ENCODE assay signal across 29 cellular contexts in genomic region chr11:116278076-116278475, GRCh38.
"Had no signal": no experiment of that assay in that cellular context is flagged by ENCODE, and none has a peak within 500 bp of the region (broad histone marks: within the 10 kb centered on the region; RNA-seq: fewer than 3 reads in every experiment).

No MANE protein-coding gene starts in this region.

- H3K9me3 Mint-ChIP-seq: effector memory CD8-positive, alpha-beta T cell; nephron progenitor cell; stimulated activated memory B cell treated with anti-CD40 and anti-IgM and Interleukin-4, amounts not matched to agents 10 μg/mL and 1 μg/mL and 100 μg/mL, for 72 hours; stimulated activated naive CD8-positive, alpha-beta T cell treated with anti-CD3 and anti-CD28 coated beads, Interleukin-15, Interleukin-2, amounts not matched to agents 100 ng/mL and 50 ng/mL, for 24 hours had no signal

- H3K36me3 Mint-ChIP-seq: naive thymus-derived CD4-positive, alpha-beta T cell; stimulated activated memory B cell treated with anti-CD40 and anti-IgM and Interleukin-4, amounts not matched to agents 10 μg/mL and 1 μg/mL and 100 μg/mL, for 72 hours had no signal

- FAIRE-seq: endometrium, islet of Langerhans had no signal

- H3K27ac Mint-ChIP-seq: effector memory CD8-positive, alpha-beta T cell; naive thymus-derived CD4-positive, alpha-beta T cell; nephron progenitor cell; stimulated activated memory B cell treated with anti-CD40 and anti-IgM and Interleukin-4, amounts not matched to agents 10 μg/mL and 1 μg/mL and 100 μg/mL, for 72 hours; stimulated activated naive CD8-positive, alpha-beta T cell treated with anti-CD3 and anti-CD28 coated beads, Interleukin-15, Interleukin-2, amounts not matched to agents 100 ng/mL and 50 ng/mL, for 24 hours had no signal

- DNase-seq: effector memory CD8-positive, alpha-beta T cell; erythroblast; esophagus squamous epithelium; foreskin melanocyte; glutamatergic neuron; heart right ventricle; hippocampal formation; left cardiac atrium; left ventricle myocardium inferior; mammary epithelial cell; mesendoderm; midbrain; naive thymus-derived CD4-positive, alpha-beta T cell; nephron progenitor cell; occipital lobe; ovary; posterior cingulate gyrus; psoas muscle; right cardiac atrium; sigmoid colon; stimulated activated CD4-positive, alpha-beta T cell treated with anti-CD3 and anti-CD28 coated beads, Interleukin-2, amount 100 ng/mL, for 24 hours; stimulated activated CD4-positive, alpha-beta T cell treated with anti-CD3 and anti-CD28 coated beads, Interleukin-4, amount 100 ng/mL, for 4 hours; transverse colon; upper lobe of right lung; uterus had no signal

- ATAC-seq: effector memory CD8-positive, alpha-beta T cell; heart right ventricle; left cardiac atrium; naive thymus-derived CD4-positive, alpha-beta T cell; psoas muscle; right cardiac atrium; stimulated activated memory B cell treated with anti-CD40 and anti-IgM and Interleukin-4, amounts not matched to agents 10 μg/mL and 1 μg/mL and 100 μg/mL, for 72 hours; upper lobe of right lung had no signal

- H3K4me3 Mint-ChIP-seq: effector memory CD8-positive, alpha-beta T cell; naive thymus-derived CD4-positive, alpha-beta T cell; nephron progenitor cell; stimulated activated memory B cell treated with anti-CD40 and anti-IgM and Interleukin-4, amounts not matched to agents 10 μg/mL and 1 μg/mL and 100 μg/mL, for 72 hours; stimulated activated naive CD8-positive, alpha-beta T cell treated with anti-CD3 and anti-CD28 coated beads, Interleukin-15, Interleukin-2, amounts not matched to agents 100 ng/mL and 50 ng/mL, for 24 hours had no signal
